ENCODE assay signal across 27 cellular contexts in the genomic region with DNA sequence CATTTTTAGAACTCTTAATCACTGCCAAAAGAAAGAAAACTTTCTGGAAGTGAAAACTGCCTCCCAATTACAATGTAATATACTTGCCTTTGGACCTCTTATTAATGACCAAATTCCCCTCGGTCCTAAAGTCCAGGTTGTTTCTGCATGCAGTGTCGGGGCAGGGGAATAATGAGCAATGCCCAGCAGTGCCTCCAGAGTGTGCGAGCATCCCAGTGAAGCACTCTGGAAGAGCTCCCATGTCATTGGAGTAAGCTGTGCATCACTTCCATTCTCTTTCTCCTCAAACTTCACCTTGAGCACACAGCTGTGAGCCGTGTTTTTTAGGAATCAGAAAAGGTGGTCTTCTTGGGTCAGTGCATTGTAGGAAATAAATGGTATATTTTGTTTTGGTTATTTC.
"Had no signal": no experiment of that assay in that cellular context is flagged by ENCODE, and none has a peak within 500 bp of the region (broad histone marks: within the 10 kb centered on the region; RNA-seq: fewer than 3 reads in every experiment).

No MANE protein-coding gene starts in this region.

- H3K27me3 ChIP-seq: adrenal gland, body of pancreas, breast epithelium, MG63, SJSA1 had no signal

- H3K36me3 ChIP-seq: adrenal gland, breast epithelium, MG63, SJSA1 had no signal

- H3K4me1 ChIP-seq: breast epithelium had no signal

- DNase-seq: activated B cell treated with CpG ODN at 0.5 μM for 24 hours; activated CD4-positive, alpha-beta memory T cell treated with anti-CD3 and anti-CD28 coated beads, Interleukin-2, amount 10 ng/mL, durations not matched to agents 7 days and 5 days; activated CD4-positive, alpha-beta T cell treated with anti-CD3 and anti-CD28 coated beads for 4 hours; activated CD4-positive, alpha-beta T cell treated with anti-CD3 and anti-CD28 coated beads, Interleukin-2, amount 50 U/mL, for 1 hour; activated CD4-positive, CD25-positive, alpha-beta regulatory T cell treated with anti-CD3 and anti-CD28 coated beads, Interleukin-2, amount 50 U/mL, for 72 hours; activated gamma-delta T cell treated with Interleukin-2 at 50 U/mL for 16 hours; activated naive CD4-positive, alpha-beta T cell treated with anti-CD3 and anti-CD28 coated beads for 36 hours; activated T-cell treated with anti-CD3 and anti-CD28 coated beads, Interleukin-2, amount 50 U/mL, for 24 hours; body of pancreas; Karpas-422; KBM-7; MG63; MV-4-11; NCI-H1092; NCI-H1436 treated with DMSO at 0.1 percent for 48 hours; NCI-H1694 treated with DMSO at 0.1 percent for 48 hours; NCI-H2029; NCI-H510A; NCI-H526; NCI-H748 treated with DMSO at 0.1 percent for 48 hours; PC-9; SHP77 treated with DMSO at 0.1 percent for 48 hours; SK-N-SH had no signal

- H3K4me2 ChIP-seq: PC-9, SK-N-SH had no signal

- ATAC-seq: activated naive CD4-positive, alpha-beta T cell treated with anti-CD3 and anti-CD28 coated beads, Interleukin-2, amount 50 U/mL, for 72 hours; body of pancreas had no signal

- H3K9me3 ChIP-seq: adrenal gland, body of pancreas, breast epithelium, MG63, SJSA1, SK-N-SH had no signal

- H3K4me3 ChIP-seq: adrenal gland, body of pancreas, breast epithelium, MG63, PC-9, SJSA1 had no signal

- H2AFZ ChIP-seq: PC-9 had no signal

- H3K27ac ChIP-seq: adrenal gland, body of pancreas, breast epithelium, PC-9, SJSA1 had no signal

- H3K9ac ChIP-seq: SK-N-SH had no signal
